Comparison of ENCODE assay signal across 1 cellular context in the genomic region with DNA sequence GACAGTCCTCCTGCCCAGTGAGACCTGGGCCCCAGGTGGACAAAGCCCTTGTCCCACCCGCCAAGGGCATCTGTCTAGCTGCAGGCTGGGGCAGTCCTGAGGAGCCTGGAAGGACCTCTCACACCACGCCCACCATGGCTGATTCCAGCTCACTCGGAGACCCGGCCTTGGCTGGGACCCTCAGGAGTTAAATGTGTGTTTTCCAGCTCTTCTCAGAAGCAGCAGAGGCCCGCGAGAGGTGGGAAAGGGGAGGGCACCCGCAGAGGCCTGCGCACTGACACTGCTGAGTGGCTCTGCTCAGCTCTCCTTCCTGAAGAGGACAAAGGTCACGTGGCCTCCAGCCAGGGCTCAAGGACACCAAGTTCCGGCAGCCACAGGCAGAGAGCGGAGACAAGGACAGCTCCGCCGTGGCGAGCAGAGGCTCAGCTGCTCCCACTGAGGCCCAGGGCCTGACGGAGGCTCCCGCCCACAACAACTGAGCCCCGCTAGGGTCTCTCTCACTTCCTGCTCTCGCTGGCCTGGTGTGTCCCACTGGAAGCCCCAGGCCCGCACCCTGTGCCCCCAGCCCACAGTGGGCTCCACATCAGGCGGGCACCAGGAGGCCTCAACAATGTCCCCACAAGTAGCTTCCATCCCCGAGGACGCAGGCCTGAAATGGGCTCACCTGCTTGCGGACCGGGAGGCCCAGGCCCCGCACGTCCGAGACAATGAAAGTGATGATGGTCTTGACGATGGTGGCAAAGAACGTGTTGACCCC.
A peak's percentile ranks its signal among the peaks of the same experiment; 100 is the strongest.
TF ChIP-seq lines count a peak whose summit lies in the region.

No MANE protein-coding gene starts in this region.

TF ChIP-seq in HepG2, 621 proteins besides CTCF, POLR2A, EP300 and RAD21 (continued from another document and continues in another):
- TF ChIP-seq ZNF816 (CRISPR knock-in tag; IDR thresholded peaks at IDR 0.05; ENCODE audit: borderline replicate concordance): no peak
- TF ChIP-seq PPARG (CRISPR knock-in tag; conservative IDR thresholded peaks at IDR 0.05): peak; percentile 64; the same call in 1 of the 2 replicates
- no peak for TF ChIP-seq SRSF9 (IDR thresholded peaks at IDR 0.05; ENCODE audit: borderline replicate concordance, insufficient read depth, low read depth, low read length, poor library complexity, severe bottlenecking)
- no peak for TF ChIP-seq ZNF160 (CRISPR knock-in tag; IDR thresholded peaks at IDR 0.05)
- TF ChIP-seq, protein P1, sequence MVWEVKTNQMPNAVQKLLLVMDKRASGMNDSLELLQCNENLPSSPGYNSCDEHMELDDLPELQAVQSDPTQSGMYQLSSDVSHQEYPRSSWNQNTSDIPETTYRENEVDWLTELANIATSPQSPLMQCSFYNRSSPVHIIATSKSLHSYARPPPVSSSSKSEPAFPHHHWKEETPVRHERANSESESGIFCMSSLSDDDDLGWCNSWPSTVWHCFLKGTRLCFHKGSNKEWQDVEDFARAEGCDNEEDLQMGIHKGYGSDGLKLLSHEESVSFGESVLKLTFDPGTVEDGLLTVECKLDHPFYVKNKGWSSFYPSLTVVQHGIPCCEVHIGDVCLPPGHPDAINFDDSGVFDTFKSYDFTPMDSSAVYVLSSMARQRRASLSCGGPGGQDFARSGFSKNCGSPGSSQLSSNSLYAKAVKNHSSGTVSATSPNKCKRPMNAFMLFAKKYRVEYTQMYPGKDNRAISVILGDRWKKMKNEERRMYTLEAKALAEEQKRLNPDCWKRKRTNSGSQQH (CRISPR knock-in tag; IDR thresholded peaks at IDR 0.05; ENCODE audit: low read depth): no peak
- no peak for TF ChIP-seq CAMTA2 (CRISPR knock-in tag; IDR thresholded peaks at IDR 0.05; ENCODE audit: borderline replicate concordance)
- TF ChIP-seq ELF4 (CRISPR knock-in tag; IDR thresholded peaks at IDR 0.05; ENCODE audit: borderline replicate concordance): no peak; the same call in 1 of the 2 replicates
- TF ChIP-seq, protein P2, sequence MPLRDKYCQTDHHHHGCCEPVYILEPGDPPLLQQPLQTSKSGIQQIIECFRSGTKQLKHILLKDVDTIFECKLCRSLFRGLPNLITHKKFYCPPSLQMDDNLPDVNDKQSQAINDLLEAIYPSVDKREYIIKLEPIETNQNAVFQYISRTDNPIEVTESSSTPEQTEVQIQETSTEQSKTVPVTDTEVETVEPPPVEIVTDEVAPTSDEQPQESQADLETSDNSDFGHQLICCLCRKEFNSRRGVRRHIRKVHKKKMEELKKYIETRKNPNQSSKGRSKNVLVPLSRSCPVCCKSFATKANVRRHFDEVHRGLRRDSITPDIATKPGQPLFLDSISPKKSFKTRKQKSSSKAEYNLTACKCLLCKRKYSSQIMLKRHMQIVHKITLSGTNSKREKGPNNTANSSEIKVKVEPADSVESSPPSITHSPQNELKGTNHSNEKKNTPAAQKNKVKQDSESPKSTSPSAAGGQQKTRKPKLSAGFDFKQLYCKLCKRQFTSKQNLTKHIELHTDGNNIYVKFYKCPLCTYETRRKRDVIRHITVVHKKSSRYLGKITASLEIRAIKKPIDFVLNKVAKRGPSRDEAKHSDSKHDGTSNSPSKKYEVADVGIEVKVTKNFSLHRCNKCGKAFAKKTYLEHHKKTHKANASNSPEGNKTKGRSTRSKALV (CRISPR knock-in tag; IDR thresholded peaks at IDR 0.05): no peak
- TF ChIP-seq NR2F2 (IDR thresholded peaks at IDR 0.05; ENCODE audit: borderline replicate concordance, low read depth): peak; percentile 54; the same call in 1 of the 2 replicates
- peak; percentile 81 for TF ChIP-seq SAP130 (CRISPR knock-in tag; IDR thresholded peaks at IDR 0.05; ENCODE audit: low read depth)
- TF ChIP-seq ZNF737 (CRISPR knock-in tag; IDR thresholded peaks at IDR 0.05; ENCODE audit: borderline replicate concordance): no peak
- TF ChIP-seq, protein P3, sequence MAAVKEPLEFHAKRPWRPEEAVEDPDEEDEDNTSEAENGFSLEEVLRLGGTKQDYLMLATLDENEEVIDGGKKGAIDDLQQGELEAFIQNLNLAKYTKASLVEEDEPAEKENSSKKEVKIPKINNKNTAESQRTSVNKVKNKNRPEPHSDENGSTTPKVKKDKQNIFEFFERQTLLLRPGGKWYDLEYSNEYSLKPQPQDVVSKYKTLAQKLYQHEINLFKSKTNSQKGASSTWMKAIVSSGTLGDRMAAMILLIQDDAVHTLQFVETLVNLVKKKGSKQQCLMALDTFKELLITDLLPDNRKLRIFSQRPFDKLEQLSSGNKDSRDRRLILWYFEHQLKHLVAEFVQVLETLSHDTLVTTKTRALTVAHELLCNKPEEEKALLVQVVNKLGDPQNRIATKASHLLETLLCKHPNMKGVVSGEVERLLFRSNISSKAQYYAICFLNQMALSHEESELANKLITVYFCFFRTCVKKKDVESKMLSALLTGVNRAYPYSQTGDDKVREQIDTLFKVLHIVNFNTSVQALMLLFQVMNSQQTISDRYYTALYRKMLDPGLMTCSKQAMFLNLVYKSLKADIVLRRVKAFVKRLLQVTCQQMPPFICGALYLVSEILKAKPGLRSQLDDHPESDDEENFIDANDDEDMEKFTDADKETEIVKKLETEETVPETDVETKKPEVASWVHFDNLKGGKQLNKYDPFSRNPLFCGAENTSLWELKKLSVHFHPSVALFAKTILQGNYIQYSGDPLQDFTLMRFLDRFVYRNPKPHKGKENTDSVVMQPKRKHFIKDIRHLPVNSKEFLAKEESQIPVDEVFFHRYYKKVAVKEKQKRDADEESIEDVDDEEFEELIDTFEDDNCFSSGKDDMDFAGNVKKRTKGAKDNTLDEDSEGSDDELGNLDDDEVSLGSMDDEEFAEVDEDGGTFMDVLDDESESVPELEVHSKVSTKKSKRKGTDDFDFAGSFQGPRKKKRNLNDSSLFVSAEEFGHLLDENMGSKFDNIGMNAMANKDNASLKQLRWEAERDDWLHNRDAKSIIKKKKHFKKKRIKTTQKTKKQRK (IDR thresholded peaks at IDR 0.05; ENCODE audit: low read length): no peak
- TF ChIP-seq MED8 (CRISPR knock-in tag; IDR thresholded peaks at IDR 0.05; ENCODE audit: insufficient replicate concordance): no peak
- no peak for TF ChIP-seq ETV6 (CRISPR knock-in tag; conservative IDR thresholded peaks at IDR 0.05)
- TF ChIP-seq MEF2D (CRISPR knock-in tag; IDR thresholded peaks at IDR 0.05): peak; percentile 62
- no peak for TF ChIP-seq ZFP62 (CRISPR knock-in tag; IDR thresholded peaks at IDR 0.05)
- no peak; the same call in 1 of the 2 replicates for TF ChIP-seq HMG20A (CRISPR knock-in tag; IDR thresholded peaks at IDR 0.05; ENCODE audit: borderline replicate concordance)
- TF ChIP-seq HNF4A (CRISPR knock-in tag; IDR thresholded peaks at IDR 0.05): peak; percentile 97
- TF ChIP-seq, protein P4, sequence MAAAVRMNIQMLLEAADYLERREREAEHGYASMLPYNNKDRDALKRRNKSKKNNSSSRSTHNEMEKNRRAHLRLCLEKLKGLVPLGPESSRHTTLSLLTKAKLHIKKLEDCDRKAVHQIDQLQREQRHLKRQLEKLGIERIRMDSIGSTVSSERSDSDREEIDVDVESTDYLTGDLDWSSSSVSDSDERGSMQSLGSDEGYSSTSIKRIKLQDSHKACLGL (CRISPR knock-in tag; IDR thresholded peaks at IDR 0.05): no peak
- TF ChIP-seq PHF20 (CRISPR knock-in tag; IDR thresholded peaks at IDR 0.05): no peak
- peak; percentile 97 for TF ChIP-seq ZSCAN25 (CRISPR knock-in tag; IDR thresholded peaks at IDR 0.05)
- no peak for TF ChIP-seq TEAD2 (CRISPR knock-in tag; IDR thresholded peaks at IDR 0.05)
- peak; percentile 89 for TF ChIP-seq HDAC2 (CRISPR knock-in tag; IDR thresholded peaks at IDR 0.05)
- no peak for TF ChIP-seq POGZ (CRISPR knock-in tag; IDR thresholded peaks at IDR 0.05)
- peak; percentile 78; the same call in 1 of the 2 replicates for TF ChIP-seq ZNF747 (CRISPR knock-in tag; IDR thresholded peaks at IDR 0.05; ENCODE audit: borderline replicate concordance)
- TF ChIP-seq SMAD3 (CRISPR knock-in tag; IDR thresholded peaks at IDR 0.05): peak; percentile 58; the same call in 1 of the 2 replicates
- TF ChIP-seq, protein P5, sequence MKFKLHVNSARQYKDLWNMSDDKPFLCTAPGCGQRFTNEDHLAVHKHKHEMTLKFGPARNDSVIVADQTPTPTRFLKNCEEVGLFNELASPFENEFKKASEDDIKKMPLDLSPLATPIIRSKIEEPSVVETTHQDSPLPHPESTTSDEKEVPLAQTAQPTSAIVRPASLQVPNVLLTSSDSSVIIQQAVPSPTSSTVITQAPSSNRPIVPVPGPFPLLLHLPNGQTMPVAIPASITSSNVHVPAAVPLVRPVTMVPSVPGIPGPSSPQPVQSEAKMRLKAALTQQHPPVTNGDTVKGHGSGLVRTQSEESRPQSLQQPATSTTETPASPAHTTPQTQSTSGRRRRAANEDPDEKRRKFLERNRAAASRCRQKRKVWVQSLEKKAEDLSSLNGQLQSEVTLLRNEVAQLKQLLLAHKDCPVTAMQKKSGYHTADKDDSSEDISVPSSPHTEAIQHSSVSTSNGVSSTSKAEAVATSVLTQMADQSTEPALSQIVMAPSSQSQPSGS (CRISPR knock-in tag; IDR thresholded peaks at IDR 0.05): peak; percentile 82
- peak; percentile 86; the same call in 1 of the 2 replicates for TF ChIP-seq RXRB (CRISPR knock-in tag; IDR thresholded peaks at IDR 0.05; ENCODE audit: borderline replicate concordance)
- TF ChIP-seq KDM6A (CRISPR knock-in tag; IDR thresholded peaks at IDR 0.05; ENCODE audit: low read depth): peak; percentile 51; the same call in 1 of the 2 replicates
- TF ChIP-seq, protein P6, sequence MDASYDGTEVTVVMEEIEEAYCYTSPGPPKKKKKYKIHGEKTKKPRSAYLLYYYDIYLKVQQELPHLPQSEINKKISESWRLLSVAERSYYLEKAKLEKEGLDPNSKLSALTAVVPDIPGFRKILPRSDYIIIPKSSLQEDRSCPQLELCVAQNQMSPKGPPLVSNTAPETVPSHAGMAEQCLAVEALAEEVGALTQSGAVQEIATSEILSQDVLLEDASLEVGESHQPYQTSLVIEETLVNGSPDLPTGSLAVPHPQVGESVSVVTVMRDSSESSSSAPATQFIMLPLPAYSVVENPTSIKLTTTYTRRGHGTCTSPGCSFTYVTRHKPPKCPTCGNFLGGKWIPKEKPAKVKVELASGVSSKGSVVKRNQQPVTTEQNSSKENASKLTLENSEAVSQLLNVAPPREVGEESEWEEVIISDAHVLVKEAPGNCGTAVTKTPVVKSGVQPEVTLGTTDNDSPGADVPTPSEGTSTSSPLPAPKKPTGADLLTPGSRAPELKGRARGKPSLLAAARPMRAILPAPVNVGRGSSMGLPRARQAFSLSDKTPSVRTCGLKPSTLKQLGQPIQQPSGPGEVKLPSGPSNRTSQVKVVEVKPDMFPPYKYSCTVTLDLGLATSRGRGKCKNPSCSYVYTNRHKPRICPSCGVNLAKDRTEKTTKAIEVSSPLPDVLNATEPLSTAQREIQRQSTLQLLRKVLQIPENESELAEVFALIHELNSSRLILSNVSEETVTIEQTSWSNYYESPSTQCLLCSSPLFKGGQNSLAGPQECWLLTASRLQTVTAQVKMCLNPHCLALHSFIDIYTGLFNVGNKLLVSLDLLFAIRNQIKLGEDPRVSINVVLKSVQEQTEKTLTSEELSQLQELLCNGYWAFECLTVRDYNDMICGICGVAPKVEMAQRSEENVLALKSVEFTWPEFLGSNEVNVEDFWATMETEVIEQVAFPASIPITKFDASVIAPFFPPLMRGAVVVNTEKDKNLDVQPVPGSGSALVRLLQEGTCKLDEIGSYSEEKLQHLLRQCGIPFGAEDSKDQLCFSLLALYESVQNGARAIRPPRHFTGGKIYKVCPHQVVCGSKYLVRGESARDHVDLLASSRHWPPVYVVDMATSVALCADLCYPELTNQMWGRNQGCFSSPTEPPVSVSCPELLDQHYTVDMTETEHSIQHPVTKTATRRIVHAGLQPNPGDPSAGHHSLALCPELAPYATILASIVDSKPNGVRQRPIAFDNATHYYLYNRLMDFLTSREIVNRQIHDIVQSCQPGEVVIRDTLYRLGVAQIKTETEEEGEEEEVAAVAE (CRISPR knock-in tag; IDR thresholded peaks at IDR 0.05; ENCODE audit: borderline replicate concordance): peak; percentile 49; the same call in 1 of the 2 replicates
- peak; percentile 90 for TF ChIP-seq RAD51 (IDR thresholded peaks at IDR 0.05; ENCODE audit: borderline replicate concordance)
- TF ChIP-seq AHR (CRISPR knock-in tag; IDR thresholded peaks at IDR 0.05): no peak
- TF ChIP-seq ZC3H13 (CRISPR knock-in tag; IDR thresholded peaks at IDR 0.05): no peak
- no peak for TF ChIP-seq ZNF557 (CRISPR knock-in tag; IDR thresholded peaks at IDR 0.05)
- no peak for TF ChIP-seq HIC2 (CRISPR knock-in tag; IDR thresholded peaks at IDR 0.05; ENCODE audit: low read depth)
- no peak for TF ChIP-seq PBX3 (CRISPR knock-in tag; IDR thresholded peaks at IDR 0.05; ENCODE audit: borderline replicate concordance)
- peak; percentile 81; the same call in 1 of the 2 replicates for TF ChIP-seq ZBTB7B (CRISPR knock-in tag; IDR thresholded peaks at IDR 0.05)
